In the genomic region with DNA sequence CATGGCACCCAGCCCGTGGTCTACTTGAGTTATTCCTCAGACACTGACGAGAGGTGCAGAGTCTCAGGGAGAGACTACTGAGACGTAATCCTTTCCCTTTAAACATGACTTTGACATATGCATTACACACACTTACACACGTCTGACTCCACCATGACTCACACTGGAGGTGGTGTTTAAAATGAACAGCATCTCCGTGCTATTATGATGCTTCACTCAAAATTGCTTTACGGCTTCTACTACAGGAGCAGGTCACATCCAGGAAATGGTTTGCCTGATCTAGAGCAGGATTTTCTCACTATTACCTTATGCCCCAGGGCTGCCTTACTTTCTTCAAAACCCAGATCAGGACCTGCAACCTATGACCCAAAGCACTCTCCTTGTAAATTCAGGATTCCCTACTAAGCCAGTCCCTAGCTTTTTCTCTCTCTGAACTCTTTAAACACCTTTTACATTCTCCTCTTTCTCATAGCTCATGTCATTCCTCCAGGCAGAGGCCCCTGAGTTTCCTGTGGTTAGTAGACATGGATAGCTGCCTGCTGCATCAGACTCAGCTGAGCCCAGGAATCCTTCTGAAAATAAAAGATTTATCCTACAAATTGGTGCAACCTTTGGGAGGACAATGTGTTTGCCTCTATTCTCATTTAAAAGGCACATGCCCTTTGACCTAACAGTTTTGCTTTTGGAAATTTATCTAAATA, we compare ENCODE assay signal across 10 cellular contexts. TPM values are rescaled to one million over a fixed set of nuclear protein-coding genes. Genes with fewer than 3 reads are reported as not detected.
DNase-seq lines count a peak whose midpoint lies in the region; ATAC-seq, FAIRE-seq and TF ChIP-seq lines count a peak whose summit lies in the region.
"Had no signal": no experiment of that assay in that cellular context is flagged by ENCODE, and none has a peak within 500 bp of the region (broad histone marks: within the 10 kb centered on the region; RNA-seq: fewer than 3 reads in every experiment).

No MANE protein-coding gene starts in this region.

- ATAC-seq in GM18858 (IDR thresholded peaks at IDR 0.05; ENCODE audit: unreplicated experiment) (no peak), T-cell (replicated peaks in 1 of 4) (no peak)

- peaks cover 3 to 6% of the 10 kb centered on the region in 2 donors for H3K27me3 Mint-ChIP-seq in T-cell

- FAIRE-seq in bronchial epithelial cell (lab: Jason Lieb, UNC): peak; percentile 86
- FAIRE-seq: colon had no signal

- H3K27me3 ChIP-seq in bronchial epithelial cell (ENCODE audit: control insufficient read depth, insufficient read depth, low read length): no peaks in the 10 kb centered on the region

- POLR2A ChIA-PET in T-cell (lab: Charles Lee): no interaction called here

- H3K9me3 Mint-ChIP-seq in T-cell: no peaks in the 10 kb centered on the region

- H3K4me3 Mint-ChIP-seq in T-cell: no peak overlapping the region

- TF ChIP-seq CTCF in bronchial epithelial cell (IDR thresholded peaks at IDR 0.05; ENCODE audit: insufficient read depth, low read length, severe bottlenecking): no peak
- no peak for TF ChIP-seq CTCF in coronary artery (IDR thresholded peaks at IDR 0.05)

- H3K36me3 Mint-ChIP-seq in T-cell: no peaks in the 10 kb centered on the region

- no peak overlapping the region for H3K27ac Mint-ChIP-seq in T-cell

- CTCF ChIA-PET in T-cell (lab: Charles Lee): no interaction called here

- H3K4me3 ChIP-seq in bronchial epithelial cell (ENCODE audit: low read depth, low read length) (no peak overlapping the region), coronary artery (no peak overlapping the region)

- peak; percentile 93 for DNase-seq in Daoy (ENCODE audit: low read depth)
- DNase-seq in LHCN-M2 (ENCODE audit: low read depth): peak; percentile 92
- DNase-seq in bronchial epithelial cell (ENCODE audit: low read depth): peak; percentile 100
- peak; percentile 85 for DNase-seq in non-pigmented ciliary epithelial cell (ENCODE audit: low read depth)
- no peak for DNase-seq in coronary artery (ENCODE audit: low spot score)
- no peak for DNase-seq in NCI-H82 treated with DMSO at 0.1 percent for 48 hours (lab: John Stamatoyannopoulos, UW; ENCODE audit: unreplicated experiment)
- DNase-seq in T-cell: no peak
- DNase-seq: NCI-H2171 treated with DMSO at 0.1 percent for 48 hours had no signal

- no peaks in the 10 kb centered on the region for H3K36me3 ChIP-seq in bronchial epithelial cell (ENCODE audit: control insufficient read depth, insufficient read depth, low read length)

- H3K27ac ChIP-seq in coronary artery: no peak overlapping the region

- H3K4me1 Mint-ChIP-seq in T-cell: peaks cover 20 to 25% (median 21%) of the 10 kb centered on the region in 3 donors

RNA-seq across cellular contexts. Expression of a gene that starts 31.2 kb away (rescaled TPM):
- total RNA-seq in Daoy (2014; rRNA removed; shearing (Covaris generic)): 0.80 and 1.5 TPM in 2 replicates
- total RNA-seq in LHCN-M2 (2014; rRNA removed) (5.1 and 7.2 TPM in 2 replicates), bronchial epithelial cell (5.8 and 8.8 TPM in 2 replicates), T-cell (1 to 10 TPM in 2 of 5 donors, under 1 TPM in 3; 0.30 to 2.8 (median 0.95) TPM)
- 0.01 TPM for polyA plus RNA-seq in LHCN-M2 (2012)

Comparison
In these comparisons a context has a peak if more than half of its experiments do, and no peak if none do; other contexts are left out.
1. DNase-seq: peak in Daoy (single experiment), LHCN-M2 (single experiment), bronchial epithelial cell (single experiment) and non-pigmented ciliary epithelial cell (single experiment); none in coronary artery (single experiment), NCI-H82 treated with DMSO at 0.1 percent for 48 hours (single experiment) and T-cell (0 of 34).